In the genomic region with DNA sequence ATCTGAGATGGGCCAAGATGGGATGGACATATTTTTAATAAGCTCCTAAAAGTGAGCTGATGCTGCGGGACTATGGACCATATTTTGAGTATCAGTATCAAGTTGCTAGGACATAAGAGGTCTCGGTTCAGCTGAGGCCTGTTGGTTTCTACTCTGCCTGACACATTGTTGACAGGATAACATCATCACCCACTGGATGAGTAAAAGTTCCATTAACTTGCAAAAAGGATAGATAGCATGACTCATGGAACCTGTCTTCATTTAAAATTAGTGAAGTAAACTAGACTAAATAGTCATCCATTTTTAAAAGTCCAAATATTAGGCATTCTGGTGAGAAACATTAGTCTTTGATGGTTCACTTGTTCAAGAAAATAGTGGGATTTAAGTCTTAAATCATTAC, we compare ENCODE assay signal across 15 cellular contexts. TPM values are rescaled to one million over a fixed set of nuclear protein-coding genes. Genes with fewer than 3 reads are reported as not detected.
DNase-seq lines count a peak whose midpoint lies in the region; ATAC-seq lines count a peak whose summit lies in the region.
"Had no signal": no experiment of that assay in that cellular context is flagged by ENCODE, and none has a peak within 500 bp of the region (broad histone marks: within the 10 kb centered on the region; RNA-seq: fewer than 3 reads in every experiment).

No MANE protein-coding gene starts in this region.

- no peaks in the 10 kb centered on the region for H3K27me3 Mint-ChIP-seq in T-cell

- no peaks in the 10 kb centered on the region for H3K9me3 Mint-ChIP-seq in T-cell

- H3K4me1 Mint-ChIP-seq in T-cell, result peaks cover 82 to 92% (median 84%) of the 10 kb centered on the region in 3 donors

- DNase-seq in DMS53 (lab: John Stamatoyannopoulos, UW) (peak; percentile 11), DMS53 treated with DMSO at 0.1 percent for 48 hours (lab: John Stamatoyannopoulos, UW; ENCODE audit: unreplicated experiment) (no peak), EH (ENCODE audit: low read depth) (peak; percentile 7), T-cell (no peak), glomerular visceral epithelial cell (ENCODE audit: extremely low spot score) (peak; percentile 40), NCI-H82 (lab: John Stamatoyannopoulos, UW) (no peak), pons (ENCODE audit: low spot score) (no peak)
- DNase-seq: adrenal gland, erythroblast, left cardiac atrium, NCI-H187, NCI-H524 treated with DMSO at 0.1 percent for 48 hours, stomach had no signal

- peaks cover 37% of the 10 kb centered on the region for H3K36me3 Mint-ChIP-seq in T-cell

- CTCF ChIA-PET in T-cell (lab: Charles Lee), result no interaction called here

- H3K27ac Mint-ChIP-seq in T-cell, result peak overlapping the region; percentile 62 to 68

- ATAC-seq in T-cell (replicated peaks in 1 of 4) (no peak), HG03196 (IDR thresholded peaks at IDR 0.05; ENCODE audit: unreplicated experiment) (no peak)

- H3K4me3 Mint-ChIP-seq in T-cell, result no peak overlapping the region
- H3K4me3 Mint-ChIP-seq: CD14-positive monocyte had no signal

- POLR2A ChIA-PET in T-cell (lab: Charles Lee), result no interaction called here

RNA-seq across cellular contexts. Expression of a gene that starts 33.3 kb away (rescaled TPM):
- total RNA-seq in T-cell, result 100 to 1,000 TPM in 4 of 5 donors, 10 to 100 TPM in 1; 92.8 to 252 (median 136) TPM

Comparison
In these comparisons a context has a peak if more than half of its experiments do, and no peak if none do; other contexts are left out.
1. DNase-seq: peak in DMS53 (single experiment), EH (single experiment) and glomerular visceral epithelial cell (single experiment); none in DMS53 treated with DMSO at 0.1 percent for 48 hours (single experiment), T-cell (0 of 34), NCI-H82 (single experiment) and pons (single experiment).